19 cellular contexts compared by ENCODE assay signal in the genomic region with DNA sequence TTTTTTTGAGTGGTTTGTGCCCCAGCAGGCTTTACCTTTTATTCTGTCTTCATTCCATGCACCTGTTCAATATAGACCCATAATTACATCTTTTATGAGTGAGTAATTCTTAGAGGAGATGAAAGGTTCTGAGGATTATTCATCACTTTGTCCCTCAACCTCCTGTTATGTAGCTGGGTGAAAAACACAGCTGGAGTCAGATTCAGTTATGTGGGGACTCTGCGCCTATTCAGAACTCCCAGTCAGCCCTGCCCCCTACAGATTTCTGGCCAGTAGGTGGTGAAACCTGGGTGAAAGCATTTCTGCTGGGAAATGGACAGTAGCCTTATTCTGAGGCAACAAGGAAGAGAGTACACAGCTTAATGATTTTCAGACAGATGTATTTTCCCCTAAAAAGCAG.
DNase-seq lines count a peak whose midpoint lies in the region; TF ChIP-seq lines count a peak whose summit lies in the region.
"Had no signal": no experiment of that assay in that cellular context is flagged by ENCODE, and none has a peak within 500 bp of the region (broad histone marks: within the 10 kb centered on the region; RNA-seq: fewer than 3 reads in every experiment).

No MANE protein-coding gene starts in this region.

- CTCF ChIA-PET in Caco-2 (lab: Charles Lee): no interaction called here

- H3K9me3 Mint-ChIP-seq in brain (no peaks in the 10 kb centered on the region), nephron (no peaks in the 10 kb centered on the region), Caco-2 (ENCODE audit: unreplicated experiment) (no peaks in the 10 kb centered on the region)
- H3K9me3 Mint-ChIP-seq: activated CD8-positive, alpha-beta T cell treated with anti-CD3 and anti-CD28 coated beads for 36 hours; activated T-helper 1 cell treated with anti-CD3 and anti-CD28 coated beads, Interleukin-12 subunit alpha, Interleukin-12 subunit beta, Interleukin-2, Interleukin-4 antibody, amounts not matched to agents 30 ng/mL and 10 ng/mL and 1 ng/mL, durations not matched to agents 14 hours and 24 hours and 36 hours; stimulated activated naive CD8-positive, alpha-beta T cell treated with anti-CD3 and anti-CD28 coated beads, Interleukin-15, Interleukin-2, amounts not matched to agents 100 ng/mL and 50 ng/mL, for 24 hours had no signal

- H3K4me3 ChIP-seq in Caco-2 (ENCODE audit: low read depth, low read length): no peak overlapping the region
- H3K4me3 ChIP-seq: adrenal gland; BLaER1 treated with 17β-estradiol and CSF1 and Interleukin-3, amounts not matched to agents 10 nM and 100 nM; pancreas; SK-N-MC; smooth muscle cell had no signal

- intact Hi-C loops in Caco-2 (cut with micrococcal nuclease; ENCODE audit: unreplicated experiment): no loop called here

- peaks cover 32% of the 10 kb centered on the region for H3K36me3 Mint-ChIP-seq in brain
- peaks cover 27% of the 10 kb centered on the region for H3K36me3 Mint-ChIP-seq in nephron (ENCODE audit: low read depth)
- H3K36me3 Mint-ChIP-seq in Caco-2 (ENCODE audit: insufficient read depth, unreplicated experiment): peaks cover 10% of the 10 kb centered on the region

- H3K4me1 ChIP-seq in Caco-2: no peaks in the 10 kb centered on the region
- H3K4me1 ChIP-seq: pancreas had no signal

- TF ChIP-seq CTCF in brain (conservative IDR thresholded peaks at IDR 0.05) (no peak), nephron (IDR thresholded peaks at IDR 0.05; ENCODE audit: unreplicated experiment in 3 of 3) (no peak), Caco-2 (IDR thresholded peaks at IDR 0.05; ENCODE audit: insufficient read depth in 1 of 2, low read depth in 1 of 2, low read length in 1 of 2, severe bottlenecking in 1 of 2, unreplicated experiment in 1 of 2) (no peak)

- DNase-seq in LHCN-M2 (ENCODE audit: low read depth): peak; percentile 60
- peak; percentile 23 to 53 for DNase-seq in NCI-H1930 (lab: John Stamatoyannopoulos, UW)
- DNase-seq in stimulated activated naive CD4-positive, alpha-beta T cell (lab: John Stamatoyannopoulos, UW): no peak
- no peak for DNase-seq in Caco-2
- DNase-seq in NK-92 treated with Interleukin-12 subunit alpha and Interleukin-12 subunit beta, amount 100 ng/mL, for 24 hours (lab: John Stamatoyannopoulos, UW): no peak
- DNase-seq: activated CD8-positive, alpha-beta T cell treated with anti-CD3 and anti-CD28 coated beads for 36 hours; adrenal gland; cortex of kidney; glutamatergic neuron; H7; NCI-H1694 treated with DMSO at 0.1 percent for 48 hours; pancreas had no signal

- H3K27me3 Mint-ChIP-seq in brain: no peaks in the 10 kb centered on the region
- H3K27me3 Mint-ChIP-seq in nephron (ENCODE audit: low read depth): no peaks in the 10 kb centered on the region
- no peaks in the 10 kb centered on the region for H3K27me3 Mint-ChIP-seq in Caco-2 (ENCODE audit: insufficient read depth, unreplicated experiment)
- H3K27me3 Mint-ChIP-seq: activated CD8-positive, alpha-beta T cell treated with anti-CD3 and anti-CD28 coated beads for 36 hours; stimulated activated naive CD8-positive, alpha-beta T cell treated with anti-CD3 and anti-CD28 coated beads, Interleukin-15, Interleukin-2, amounts not matched to agents 100 ng/mL and 50 ng/mL, for 24 hours had no signal

- no peaks in the 10 kb centered on the region for H3K27me3 ChIP-seq in Caco-2 (replicated peaks; ENCODE audit: control insufficient read depth, insufficient read depth, low read length)
- H3K27me3 ChIP-seq: adrenal gland; BLaER1 treated with 17β-estradiol and CSF1 and Interleukin-3, amounts not matched to agents 10 nM and 100 nM; pancreas had no signal

- H3K4me3 Mint-ChIP-seq in brain: no peak overlapping the region
- H3K4me3 Mint-ChIP-seq in nephron: no peak overlapping the region
- H3K4me3 Mint-ChIP-seq in Caco-2 (ENCODE audit: unreplicated experiment): no peak overlapping the region
- H3K4me3 Mint-ChIP-seq: activated CD8-positive, alpha-beta T cell treated with anti-CD3 and anti-CD28 coated beads for 36 hours; activated T-helper 1 cell treated with anti-CD3 and anti-CD28 coated beads, Interleukin-12 subunit alpha, Interleukin-12 subunit beta, Interleukin-2, Interleukin-4 antibody, amounts not matched to agents 30 ng/mL and 10 ng/mL and 1 ng/mL, durations not matched to agents 14 hours and 24 hours and 36 hours; stimulated activated naive CD8-positive, alpha-beta T cell treated with anti-CD3 and anti-CD28 coated beads, Interleukin-15, Interleukin-2, amounts not matched to agents 100 ng/mL and 50 ng/mL, for 24 hours had no signal

- H3K27ac Mint-ChIP-seq in brain: peak overlapping the region in 4 of 5 experiments; percentile 83 to 96 (median 92)
- peak overlapping the region; percentile 31 to 77 (median 50) for H3K27ac Mint-ChIP-seq in nephron
- no peak overlapping the region for H3K27ac Mint-ChIP-seq in Caco-2 (ENCODE audit: unreplicated experiment)
- H3K27ac Mint-ChIP-seq: activated CD8-positive, alpha-beta T cell treated with anti-CD3 and anti-CD28 coated beads for 36 hours; activated T-helper 1 cell treated with anti-CD3 and anti-CD28 coated beads, Interleukin-12 subunit alpha, Interleukin-12 subunit beta, Interleukin-2, Interleukin-4 antibody, amounts not matched to agents 30 ng/mL and 10 ng/mL and 1 ng/mL, durations not matched to agents 14 hours and 24 hours and 36 hours; stimulated activated naive CD8-positive, alpha-beta T cell treated with anti-CD3 and anti-CD28 coated beads, Interleukin-15, Interleukin-2, amounts not matched to agents 100 ng/mL and 50 ng/mL, for 24 hours had no signal

- H3K9me3 ChIP-seq in Caco-2: no peaks in the 10 kb centered on the region
- H3K9me3 ChIP-seq: adrenal gland; BLaER1 treated with 17β-estradiol and CSF1 and Interleukin-3, amounts not matched to agents 10 nM and 100 nM; pancreas had no signal

- H3K4me1 Mint-ChIP-seq in brain (peaks cover 62% of the 10 kb centered on the region), nephron (peaks cover 61% of the 10 kb centered on the region), Caco-2 (ENCODE audit: low read depth, unreplicated experiment) (no peaks in the 10 kb centered on the region)

- no TSS peak for BruUV-seq in Caco-2 (replicated peaks; lab: Mats Ljungman, UMichigan)

- POLR2A ChIA-PET in Caco-2 (lab: Charles Lee): no interaction called here

- no peaks in the 10 kb centered on the region; the same call in 1 of the 2 replicates for H3K36me3 ChIP-seq in Caco-2 (ENCODE audit: control insufficient read depth, insufficient read depth, low read length)

Comparison
In these comparisons a context has a peak if more than half of its experiments do, and no peak if none do; other contexts are left out.
1. DNase-seq: peak in LHCN-M2 (single experiment) and NCI-H1930 (2 of 2); none in stimulated activated naive CD4-positive, alpha-beta T cell (0 of 6), Caco-2 (0 of 2) and NK-92 treated with Interleukin-12 subunit alpha and Interleukin-12 subunit beta, amount 100 ng/mL, for 24 hours (single experiment).